In the genomic region with DNA sequence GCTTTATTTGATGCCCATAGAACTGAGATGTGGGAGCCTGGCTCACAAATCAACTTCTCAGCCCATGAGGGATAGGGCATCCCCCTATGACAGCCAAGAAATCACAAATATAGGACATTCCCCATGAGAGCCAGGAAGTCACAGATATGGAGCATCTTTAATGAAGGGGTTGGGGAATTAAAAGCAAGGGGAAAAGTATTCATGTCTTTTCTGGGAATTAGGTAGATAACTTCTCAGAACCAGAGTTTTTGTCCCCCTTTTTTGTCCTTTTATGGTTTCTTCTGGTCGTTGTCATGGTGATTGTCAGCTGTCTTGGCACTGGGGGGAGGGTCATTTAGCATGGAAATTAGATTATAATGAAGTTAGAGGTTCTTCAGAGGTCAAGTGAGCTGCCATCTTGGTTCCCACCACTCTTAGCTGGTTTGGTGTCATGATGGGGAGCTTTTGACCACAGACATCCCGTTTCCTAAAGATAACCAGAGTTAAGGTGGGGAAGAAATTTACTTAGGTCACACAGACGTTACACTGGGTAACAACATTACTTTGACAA, we compare ENCODE assay signal across 31 cellular contexts.
"Had no signal": no experiment of that assay in that cellular context is flagged by ENCODE, and none has a peak within 500 bp of the region (broad histone marks: within the 10 kb centered on the region; RNA-seq: fewer than 3 reads in every experiment).

No MANE protein-coding gene starts in this region.

- H2AFZ ChIP-seq: parathyroid adenoma had no signal

- H3K9me3 ChIP-seq: neutrophil, ovary, psoas muscle, right lobe of liver, sigmoid colon, suprapubic skin, testis, tibial artery, transverse colon, upper lobe of right lung, uterus had no signal

- ATAC-seq: naive thymus-derived CD8-positive, alpha-beta T cell; natural killer cell treated with Interleukin-12 subunit alpha and Interleukin-12 subunit beta and Interleukin-15 and Interleukin-18, amount 100 ng/mL, for 72 hours; psoas muscle; right lobe of liver; stimulated activated effector memory CD8-positive, alpha-beta T cell treated with anti-CD3 and anti-CD28 coated beads, Interleukin-12 subunit alpha, Interleukin-12 subunit beta, amount 100 ng/mL, for 72 hours; stimulated activated naive CD8-positive, alpha-beta T cell treated with anti-CD3 and anti-CD28 coated beads, Interleukin-15, amount 100 ng/mL, for 72 hours; stimulated activated naive CD8-positive, alpha-beta T cell treated with anti-CD3 and anti-CD28 coated beads, Interleukin-15, Interleukin-2, amounts not matched to agents 100 U/mL and 50 U/mL, for 24 hours; upper lobe of right lung had no signal

- H3K9ac ChIP-seq: parathyroid adenoma had no signal

- H3K9me3 Mint-ChIP-seq: natural killer cell treated with Interleukin-12 subunit alpha and Interleukin-12 subunit beta and Interleukin-15 and Interleukin-18, amount 100 ng/mL, for 72 hours; stimulated activated naive CD8-positive, alpha-beta T cell treated with anti-CD3 and anti-CD28 coated beads, Interleukin-15, amount 100 ng/mL, for 72 hours; type B pancreatic cell had no signal

- H3K36me3 ChIP-seq: neutrophil, ovary, right lobe of liver, transverse colon, uterus had no signal

- H3K27me3 Mint-ChIP-seq: naive thymus-derived CD8-positive, alpha-beta T cell; natural killer cell treated with Interleukin-12 subunit alpha and Interleukin-12 subunit beta and Interleukin-15 and Interleukin-18, amount 100 ng/mL, for 72 hours; progenitor cell of endocrine pancreas; stimulated activated naive CD8-positive, alpha-beta T cell treated with anti-CD3 and anti-CD28 coated beads, Interleukin-15, amount 100 ng/mL, for 72 hours; type B pancreatic cell had no signal

- H3K4me3 ChIP-seq: ovary, psoas muscle, right lobe of liver, sigmoid colon, suprapubic skin, testis, tibial artery, transverse colon, upper lobe of right lung, uterus had no signal

- H3K27ac Mint-ChIP-seq: naive thymus-derived CD8-positive, alpha-beta T cell; natural killer cell treated with Interleukin-12 subunit alpha and Interleukin-12 subunit beta and Interleukin-15 and Interleukin-18, amount 100 ng/mL, for 72 hours; nephron progenitor cell; progenitor cell of endocrine pancreas; stimulated activated effector memory CD8-positive, alpha-beta T cell treated with anti-CD3 and anti-CD28 coated beads, Interleukin-12 subunit alpha, Interleukin-12 subunit beta, amount 100 ng/mL, for 72 hours; stimulated activated naive CD8-positive, alpha-beta T cell treated with anti-CD3 and anti-CD28 coated beads, Interleukin-15, amount 100 ng/mL, for 72 hours; type B pancreatic cell had no signal

- FAIRE-seq: small intestine had no signal

- H3K4me1 Mint-ChIP-seq: nephron progenitor cell; stimulated activated effector memory CD8-positive, alpha-beta T cell treated with anti-CD3 and anti-CD28 coated beads, Interleukin-12 subunit alpha, Interleukin-12 subunit beta, amount 100 ng/mL, for 72 hours had no signal

- H3K79me2 ChIP-seq: parathyroid adenoma had no signal

- H3K4me1 ChIP-seq: parathyroid adenoma, psoas muscle, right lobe of liver, sigmoid colon, suprapubic skin, testis, tibial artery, upper lobe of right lung, uterus had no signal

- H3K4me3 Mint-ChIP-seq: naive thymus-derived CD8-positive, alpha-beta T cell; natural killer cell treated with Interleukin-12 subunit alpha and Interleukin-12 subunit beta and Interleukin-15 and Interleukin-18, amount 100 ng/mL, for 72 hours; nephron progenitor cell; neural crest cell; stimulated activated effector memory CD8-positive, alpha-beta T cell treated with anti-CD3 and anti-CD28 coated beads, Interleukin-12 subunit alpha, Interleukin-12 subunit beta, amount 100 ng/mL, for 72 hours; stimulated activated naive CD8-positive, alpha-beta T cell treated with anti-CD3 and anti-CD28 coated beads, Interleukin-15, amount 100 ng/mL, for 72 hours; type B pancreatic cell had no signal

- H3K27ac ChIP-seq: neutrophil, ovary, parathyroid adenoma, psoas muscle, right lobe of liver, sigmoid colon, suprapubic skin, testis, tibial artery, transverse colon, upper lobe of right lung, uterus had no signal

- H3K27me3 ChIP-seq: neutrophil, ovary, right lobe of liver, sigmoid colon, suprapubic skin, testis, tibial artery, transverse colon, upper lobe of right lung, uterus had no signal

- DNase-seq: naive thymus-derived CD8-positive, alpha-beta T cell; nephron progenitor cell; occipital lobe; ovary; posterior cingulate gyrus; psoas muscle; right cardiac atrium; right lobe of liver; sigmoid colon; small intestine; stimulated activated CD4-positive, alpha-beta T cell treated with anti-CD3 and anti-CD28 coated beads, Interleukin-15, amount 100 ng/mL, for 24 hours; stimulated activated CD4-positive, alpha-beta T cell treated with anti-CD3 and anti-CD28 coated beads, Interleukin-2, amount 100 ng/mL, for 24 hours; stimulated activated CD4-positive, alpha-beta T cell treated with anti-CD3 and anti-CD28 coated beads, Interleukin-2, amount 100 ng/mL, for 48 hours; stimulated activated CD4-positive, alpha-beta T cell treated with anti-CD3 and anti-CD28 coated beads, Interleukin-4, amount 100 ng/mL, for 24 hours; stimulated activated naive CD4-positive, alpha-beta T cell; stimulated activated naive CD8-positive, alpha-beta T cell treated with anti-CD3 and anti-CD28 coated beads, Interleukin-15, amount 100 ng/mL, for 72 hours; stimulated activated naive CD8-positive, alpha-beta T cell treated with anti-CD3 and anti-CD28 coated beads, Interleukin-15, Interleukin-2, amounts not matched to agents 100 U/mL and 50 U/mL, for 24 hours; substantia nigra; testis; tibial artery; transverse colon; upper lobe of right lung; uterus had no signal
